ENCODE assay signal across 1 cellular context in genomic region chr13:21987793-21988192, GRCh38.
TF ChIP-seq lines count a peak whose summit lies in the region.

No MANE protein-coding gene starts in this region.

TF ChIP-seq in K562, 482 proteins besides CTCF, POLR2A, EP300 and RAD21 (continued from another document and continues in another):
- TF ChIP-seq IRF9 (tag; IDR thresholded peaks at IDR 0.05) (no peak), VEZF1 (CRISPR knock-in tag; IDR thresholded peaks at IDR 0.05) (peak; percentile 35; the same call in 1 of the 2 replicates), FUS (optimal IDR thresholded peaks at IDR 0.05; ENCODE audit: low read depth, low read length) (no peak), MXD1 (CRISPR knock-in tag; IDR thresholded peaks at IDR 0.05; ENCODE audit: borderline replicate concordance, poor library complexity, severe bottlenecking) (no peak), THRB (CRISPR knock-in tag; conservative IDR thresholded peaks at IDR 0.05) (no peak), FOXO4 (CRISPR knock-in tag; IDR thresholded peaks at IDR 0.05) (no peak), DDX20 (tag; IDR thresholded peaks at IDR 0.05; ENCODE audit: low read depth) (no peak), ZNF282 (CRISPR knock-in tag; IDR thresholded peaks at IDR 0.05) (no peak), YY1 (IDR thresholded peaks at IDR 0.05; ENCODE audit: borderline replicate concordance in 1 of 3, control insufficient read depth in 1 of 3, extremely low read depth in 1 of 3, insufficient read depth in 3 of 3, insufficient read length in 1 of 3, insufficient replicate concordance in 2 of 3, low read depth in 1 of 3, low read length in 2 of 3) (no peak), EWSR1 (IDR thresholded peaks at IDR 0.05; ENCODE audit: borderline replicate concordance, low read depth, partially characterized antibody) (no peak), STAT6 (CRISPR knock-in tag; IDR thresholded peaks at IDR 0.05) (no peak), LCOR (CRISPR knock-in tag; IDR thresholded peaks at IDR 0.05) (no peak), ZNF395 (CRISPR knock-in tag; IDR thresholded peaks at IDR 0.05) (peak; percentile 46; the same call in 1 of the 2 replicates), GTF2B (IDR thresholded peaks at IDR 0.05; ENCODE audit: extremely low read depth, insufficient read length) (no peak), PRDM10 (IDR thresholded peaks at IDR 0.05; ENCODE audit: partially characterized antibody) (no peak), PRMT5 (CRISPR knock-in tag; IDR thresholded peaks at IDR 0.05) (no peak), ZNF408 (CRISPR knock-in tag; IDR thresholded peaks at IDR 0.05; ENCODE audit: low read depth) (no peak), JUNB (CRISPR knock-in tag; conservative IDR thresholded peaks at IDR 0.05) (no peak), HMGXB4 (CRISPR knock-in tag; IDR thresholded peaks at IDR 0.05) (no peak), TAF7 (tag; IDR thresholded peaks at IDR 0.05) (no peak), CHD1 (IDR thresholded peaks at IDR 0.05; ENCODE audit: low read length) (no peak), TRIM25 (IDR thresholded peaks at IDR 0.05; ENCODE audit: borderline replicate concordance) (no peak), CUX1 (CRISPR knock-in tag; IDR thresholded peaks at IDR 0.05) (no peak), ZBTB9 (CRISPR knock-in tag; IDR thresholded peaks at IDR 0.05) (no peak)
